In genomic region chr1:247210062-247210385, GRCh38 we compare ENCODE assay signal across 9 cellular contexts. TPM values are rescaled to one million over a fixed set of nuclear protein-coding genes. Genes with fewer than 3 reads are reported as not detected.
A peak's percentile ranks its signal among the peaks of the same experiment; 100 is the strongest.
DNase-seq lines count a peak whose midpoint lies in the region; ATAC-seq and TF ChIP-seq lines count a peak whose summit lies in the region.
"Had no signal": no experiment of that assay in that cellular context is flagged by ENCODE, and none has a peak within 500 bp of the region (broad histone marks: within the 10 kb centered on the region; RNA-seq: fewer than 3 reads in every experiment).

No MANE protein-coding gene starts in this region.

- no peaks in the 10 kb centered on the region for H3K9me3 Mint-ChIP-seq in chondrocyte (ENCODE audit: low read depth)

- peaks cover 37% of the 10 kb centered on the region for H3K36me3 ChIP-seq in KOPT-K1 (ENCODE audit: insufficient read depth, low read length)
- H3K36me3 ChIP-seq in muscle layer of duodenum (ENCODE audit: control insufficient read depth in 1 of 2, insufficient read depth in 2 of 2, low read length in 2 of 2), result no peaks in the 10 kb centered on the region

- H3K4me3 Mint-ChIP-seq in chondrocyte (ENCODE audit: unreplicated experiment), result peak overlapping the region; percentile 92

- H3K9me3 ChIP-seq in KOPT-K1 (ENCODE audit: insufficient read depth, low read length, poor library complexity, severe bottlenecking), result peaks cover 30% of the 10 kb centered on the region
- H3K9me3 ChIP-seq in muscle layer of duodenum (ENCODE audit: control insufficient read depth in 1 of 2, low read length in 2 of 2), result no peaks in the 10 kb centered on the region

- peak overlapping the region; percentile 96 for H3K4me3 ChIP-seq in AG10803 (ENCODE audit: low read length)
- H3K4me3 ChIP-seq in muscle layer of duodenum (ENCODE audit: low read depth in 1 of 2, low read length in 2 of 2), result peak overlapping the region; percentile 88 to 92

- H3K27ac Mint-ChIP-seq in chondrocyte (ENCODE audit: unreplicated experiment), result peak overlapping the region; percentile 92

- TF ChIP-seq CTCF in AG10803 (conservative IDR thresholded peaks at IDR 0.05; ENCODE audit: low read length), result no peak
- TF ChIP-seq CTCF in chondrocyte (IDR thresholded peaks at IDR 0.05), result no peak

- H3K4me1 ChIP-seq in muscle layer of duodenum (ENCODE audit: control insufficient read depth in 1 of 2, insufficient read depth in 2 of 2, low read length in 2 of 2), result peaks cover 13 to 14% of the 10 kb centered on the region in 2 donors

- DNase-seq in AG10803 (ENCODE audit: low read depth) (peak; percentile 2), chondrocyte (ENCODE audit: low spot score) (no peak), pons (ENCODE audit: low spot score) (no peak), glomerular visceral epithelial cell (ENCODE audit: extremely low spot score) (no peak), retina (no peak)

- peak; percentile 11 for ATAC-seq in GM19351 (IDR thresholded peaks at IDR 0.05; ENCODE audit: unreplicated experiment)

- H3K36me3 Mint-ChIP-seq in chondrocyte (ENCODE audit: low read depth), result peaks cover 4% of the 10 kb centered on the region

- no peaks in the 10 kb centered on the region for H3K27me3 ChIP-seq in muscle layer of duodenum (ENCODE audit: low read depth, low read length)

- peaks cover 39% of the 10 kb centered on the region for H3K4me1 Mint-ChIP-seq in chondrocyte (ENCODE audit: low read depth)

- peaks cover 4% of the 10 kb centered on the region for H3K27me3 Mint-ChIP-seq in chondrocyte (ENCODE audit: low read depth)

- H3K27ac ChIP-seq in KOPT-K1 (ENCODE audit: low read depth, low read length, poor library complexity, severe bottlenecking) (peak overlapping the region; percentile 79), muscle layer of duodenum (ENCODE audit: low read length) (peak overlapping the region; percentile 75)

RNA-seq across cellular contexts. Expression of gene ZNF124, which starts 38.2 kb away (rescaled TPM):
- total RNA-seq in chondrocyte, result 17.0 to 19.3 TPM (median 18.4 TPM) in 3 replicates

RNA-seq across cellular contexts. Expression of gene VN1R5, which starts 45.8 kb away (rescaled TPM):
- not detected in 3 replicates for total RNA-seq in chondrocyte
- total RNA-seq: HT1080 had no signal
